Comparison of ENCODE assay signal across 12 cellular contexts in genomic region chr7:151850484-151851159, GRCh38. TPM values are rescaled to one million over a fixed set of nuclear protein-coding genes. Genes with fewer than 3 reads are reported as not detected.
DNase-seq lines count a peak whose midpoint lies in the region; ATAC-seq and TF ChIP-seq lines count a peak whose summit lies in the region.
"Had no signal": no experiment of that assay in that cellular context is flagged by ENCODE, and none has a peak within 500 bp of the region (broad histone marks: within the 10 kb centered on the region; RNA-seq: fewer than 3 reads in every experiment).

No MANE protein-coding gene starts in this region.

- H3K4me1 Mint-ChIP-seq in activated CD4-positive, alpha-beta memory T cell treated with anti-CD3 and anti-CD28 coated beads for 36 hours (ENCODE audit: low read depth), result peaks cover 28% of the 10 kb centered on the region

- peak; percentile 49 for DNase-seq in activated CD4-positive, alpha-beta T cell treated with anti-CD3 and anti-CD28 coated beads for 48 hours
- no peak for DNase-seq in activated CD4-positive, alpha-beta T cell treated with anti-CD3 and anti-CD28 coated beads for 1 hour
- no peak for DNase-seq in activated CD4-positive, alpha-beta memory T cell treated with anti-CD3 and anti-CD28 coated beads for 36 hours
- peak in 1 of 2 donors; percentile 83 for DNase-seq in left lung
- DNase-seq in stimulated activated naive CD8-positive, alpha-beta T cell treated with anti-CD3 and anti-CD28 coated beads, Interleukin-15, Interleukin-2, amounts not matched to agents 100 U/mL and 50 U/mL, for 24 hours, result peak; percentile 27
- no peak for DNase-seq in cerebellum (ENCODE audit: low spot score)
- DNase-seq: foreskin melanocyte, NCI-H446, SJCRH30 had no signal

- H3K4me3 Mint-ChIP-seq in activated CD4-positive, alpha-beta memory T cell treated with anti-CD3 and anti-CD28 coated beads for 36 hours, result peak overlapping the region; percentile 51

- H3K36me3 Mint-ChIP-seq in activated CD4-positive, alpha-beta memory T cell treated with anti-CD3 and anti-CD28 coated beads for 36 hours, result no peaks in the 10 kb centered on the region

- POLR2A ChIA-PET in activated CD4-positive, alpha-beta memory T cell treated with anti-CD3 and anti-CD28 coated beads for 36 hours (lab: Charles Lee), result interaction anchor here (1.3 kb wide), 1 partner anchor 12 kb away, joined by 6 read pairs; no protein-coding TSS in a partner anchor

- H3K4me3 ChIP-seq in left lung, result peak overlapping the region in 1 of 2 donors; percentile 29
- H3K4me3 ChIP-seq: SJCRH30, smooth muscle cell had no signal

- H3K27me3 Mint-ChIP-seq in activated CD4-positive, alpha-beta memory T cell treated with anti-CD3 and anti-CD28 coated beads for 36 hours, result no peaks in the 10 kb centered on the region

- ATAC-seq in left lung, result peak; percentile 32
- ATAC-seq in stimulated activated naive CD8-positive, alpha-beta T cell treated with anti-CD3 and anti-CD28 coated beads, Interleukin-15, Interleukin-2, amounts not matched to agents 100 U/mL and 50 U/mL, for 24 hours, result no peak
- no peak for ATAC-seq in HG03196 (IDR thresholded peaks at IDR 0.05; ENCODE audit: unreplicated experiment)
- no peak for ATAC-seq in GM19467 (IDR thresholded peaks at IDR 0.05; ENCODE audit: unreplicated experiment)

- no peak for TF ChIP-seq CTCF in left lung (IDR thresholded peaks at IDR 0.05)

- no peaks in the 10 kb centered on the region for H3K9me3 ChIP-seq in left lung
- H3K9me3 ChIP-seq: SJCRH30 had no signal

- H3K27ac ChIP-seq in left lung, result peak overlapping the region; percentile 72 to 86
- H3K27ac ChIP-seq: SJCRH30 had no signal

- H3K27ac Mint-ChIP-seq in activated CD4-positive, alpha-beta memory T cell treated with anti-CD3 and anti-CD28 coated beads for 36 hours, result peak overlapping the region; percentile 65

- H3K36me3 ChIP-seq in left lung, result no peaks in the 10 kb centered on the region
- H3K36me3 ChIP-seq: SJCRH30 had no signal

- H3K4me1 ChIP-seq in left lung, result peaks cover 13 to 61% of the 10 kb centered on the region in 2 donors
- H3K4me1 ChIP-seq: SJCRH30 had no signal

- no peaks in the 10 kb centered on the region for H3K9me3 Mint-ChIP-seq in activated CD4-positive, alpha-beta memory T cell treated with anti-CD3 and anti-CD28 coated beads for 36 hours

- H3K27me3 ChIP-seq in left lung, result no peaks in the 10 kb centered on the region
- H3K27me3 ChIP-seq: SJCRH30 had no signal

- intact Hi-C loops in activated CD4-positive, alpha-beta memory T cell treated with anti-CD3 and anti-CD28 coated beads for 36 hours (cut with micrococcal nuclease), result loop anchor here (2.0 kb wide), 1 partner anchor 16 kb away; no protein-coding TSS in a partner anchor
- intact Hi-C loops in left lung (cut with DNase I), result no loop called here

- CTCF ChIA-PET in activated CD4-positive, alpha-beta memory T cell treated with anti-CD3 and anti-CD28 coated beads for 36 hours (lab: Charles Lee), result interaction anchor here (1.3 to 1.9 kb wide), 3 partner anchors 27 to 68 kb away, joined by 4 to 7 read pairs (median 6); partner anchors contain the start of gene PRKAG2

RNA-seq across cellular contexts. Expression of gene PRKAG2, which starts 26.3 kb away (rescaled TPM):
- 10 to 100 TPM; 23.5 to 25.6 TPM for total RNA-seq in activated CD4-positive, alpha-beta memory T cell treated with anti-CD3 and anti-CD28 coated beads for 36 hours
- total RNA-seq in left lung (10 to 100 TPM; 23.3 to 34.6 TPM), cerebellum (29.1 TPM)

Comparison
In these comparisons a context has a peak if more than half of its experiments do, and no peak if none do; other contexts are left out.
1. DNase-seq: peak in activated CD4-positive, alpha-beta T cell treated with anti-CD3 and anti-CD28 coated beads for 48 hours (single experiment) and stimulated activated naive CD8-positive, alpha-beta T cell treated with anti-CD3 and anti-CD28 coated beads, Interleukin-15, Interleukin-2, amounts not matched to agents 100 U/mL and 50 U/mL, for 24 hours (single experiment); none in activated CD4-positive, alpha-beta T cell treated with anti-CD3 and anti-CD28 coated beads for 1 hour (single experiment), activated CD4-positive, alpha-beta memory T cell treated with anti-CD3 and anti-CD28 coated beads for 36 hours (single experiment) and cerebellum (single experiment).